ENCODE assay signal across 9 cellular contexts in genomic region chr17:64202683-64203430, GRCh38.
A peak's percentile ranks its signal among the peaks of the same experiment; 100 is the strongest.
DNase-seq lines count a peak whose midpoint lies in the region; ATAC-seq lines count a peak whose summit lies in the region.
"Had no signal": no experiment of that assay in that cellular context is flagged by ENCODE, and none has a peak within 500 bp of the region (broad histone marks: within the 10 kb centered on the region; RNA-seq: fewer than 3 reads in every experiment).

No MANE protein-coding gene starts in this region.

- peaks cover 4% of the 10 kb centered on the region; the same call in 1 of the 2 replicates for H3K36me3 ChIP-seq in SJCRH30

- no peaks in the 10 kb centered on the region for H3K9me3 ChIP-seq in SJCRH30 (replicated peaks)

- DNase-seq in CD1c-positive myeloid dendritic cell (ENCODE audit: extremely low spot score) (peak; percentile 38), SJCRH30 (peak; percentile 70 to 75), epithelial cell of prostate (ENCODE audit: low read depth, low spot score) (no peak), middle frontal gyrus (ENCODE audit: extremely low spot score, low spot score) (peak; percentile 64), NCI-H2029 treated with DMSO at 0.1 percent for 48 hours (lab: John Stamatoyannopoulos, UW) (no peak), NCI-H524 treated with DMSO at 0.1 percent for 48 hours (lab: John Stamatoyannopoulos, UW) (no peak), GOT3 (lab: John Stamatoyannopoulos, UW) (no peak)
- DNase-seq: activated T-cell treated with anti-CD3 and anti-CD28 coated beads, Interleukin-2, amount 50 U/mL, for 1 hour had no signal

- no peaks in the 10 kb centered on the region for H3K27me3 ChIP-seq in SJCRH30

- H3K4me3 ChIP-seq in SJCRH30 = no peak overlapping the region

- peak overlapping the region; percentile 78 for H3K27ac ChIP-seq in SJCRH30
- peak overlapping the region; percentile 23 for H3K27ac ChIP-seq in epithelial cell of prostate

- no peak for ATAC-seq in HG03175 (IDR thresholded peaks at IDR 0.05; ENCODE audit: unreplicated experiment)

- H3K4me1 ChIP-seq in SJCRH30 = peaks cover 36% of the 10 kb centered on the region

Comparison
In these comparisons a context has a peak if more than half of its experiments do, and no peak if none do; other contexts are left out.
1. DNase-seq: peak in CD1c-positive myeloid dendritic cell (single experiment), SJCRH30 (2 of 2) and middle frontal gyrus (single experiment); none in epithelial cell of prostate (single experiment), NCI-H2029 treated with DMSO at 0.1 percent for 48 hours (single experiment), NCI-H524 treated with DMSO at 0.1 percent for 48 hours (single experiment) and GOT3 (single experiment).